15 cellular contexts compared by ENCODE assay signal in the genomic region with DNA sequence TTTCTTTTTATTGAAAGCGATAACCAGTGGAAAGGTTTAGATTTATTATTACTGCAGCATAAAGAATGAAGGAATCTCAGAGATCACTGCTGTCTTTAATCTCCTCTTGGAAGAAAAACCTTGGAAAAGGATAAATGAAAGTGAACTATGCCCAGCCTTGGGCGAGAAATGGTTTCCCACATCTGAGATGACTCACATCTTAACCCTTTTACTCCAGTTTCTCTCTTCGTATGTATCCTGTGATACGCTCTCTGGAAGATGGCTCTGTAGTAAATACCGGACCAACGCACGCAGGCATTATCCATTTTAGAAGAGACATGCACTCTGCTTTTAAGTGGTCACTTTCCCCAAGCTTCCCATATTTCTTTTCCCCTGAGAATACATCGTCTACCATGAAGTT.
"Had no signal": no experiment of that assay in that cellular context is flagged by ENCODE, and none has a peak within 500 bp of the region (broad histone marks: within the 10 kb centered on the region; RNA-seq: fewer than 3 reads in every experiment).

No MANE protein-coding gene starts in this region.

- H3K4me1 Mint-ChIP-seq: activated CD4-positive, alpha-beta memory T cell treated with anti-CD3 and anti-CD28 coated beads, Interleukin-2, amount 10 ng/mL, durations not matched to agents 7 days and 5 days; activated naive CD8-positive, alpha-beta T cell treated with anti-CD3 and anti-CD28 coated beads, Interleukin-2, amount 10 ng/mL, durations not matched to agents 7 days and 5 days; naive thymus-derived CD8-positive, alpha-beta T cell had no signal

- H3K27me3 Mint-ChIP-seq: activated CD4-positive, alpha-beta memory T cell treated with anti-CD3 and anti-CD28 coated beads, Interleukin-2, amount 10 ng/mL, durations not matched to agents 7 days and 5 days; activated naive CD8-positive, alpha-beta T cell treated with anti-CD3 and anti-CD28 coated beads, Interleukin-2, amount 10 ng/mL, durations not matched to agents 7 days and 5 days; naive thymus-derived CD8-positive, alpha-beta T cell had no signal

- H3K36me3 Mint-ChIP-seq: activated naive CD8-positive, alpha-beta T cell treated with anti-CD3 and anti-CD28 coated beads, Interleukin-2, amount 10 ng/mL, durations not matched to agents 7 days and 5 days had no signal

- H3K4me3 ChIP-seq: gastroesophageal sphincter, lower lobe of right lung, psoas muscle, sigmoid colon had no signal

- H3K27me3 ChIP-seq: gastroesophageal sphincter, sigmoid colon had no signal

- H3K36me3 ChIP-seq: lower lobe of right lung, sigmoid colon had no signal

- H3K27ac Mint-ChIP-seq: activated CD4-positive, alpha-beta memory T cell treated with anti-CD3 and anti-CD28 coated beads, Interleukin-2, amount 10 ng/mL, durations not matched to agents 7 days and 5 days; activated naive CD8-positive, alpha-beta T cell treated with anti-CD3 and anti-CD28 coated beads, Interleukin-2, amount 10 ng/mL, durations not matched to agents 7 days and 5 days; naive thymus-derived CD8-positive, alpha-beta T cell had no signal

- DNase-seq: activated CD4-positive, alpha-beta memory T cell treated with anti-CD3 and anti-CD28 coated beads, Interleukin-2, amount 10 ng/mL, durations not matched to agents 7 days and 5 days; activated gamma-delta T cell treated with Interleukin-2 at 50 U/mL for 16 hours; activated naive CD8-positive, alpha-beta T cell treated with anti-CD3 and anti-CD28 coated beads, Interleukin-2, amount 10 ng/mL, durations not matched to agents 7 days and 5 days; activated T-cell treated with anti-CD3 and anti-CD28 coated beads, Interleukin-2, amount 50 U/mL, for 48 hours; aorta; hypothalamus; lower lobe of right lung; naive thymus-derived CD8-positive, alpha-beta T cell; psoas muscle; sigmoid colon; stimulated activated CD4-positive, alpha-beta T cell treated with anti-CD3 and anti-CD28 coated beads, Interleukin-2, amount 100 ng/mL, for 48 hours; stimulated activated naive CD8-positive, alpha-beta T cell treated with anti-CD3 and anti-CD28 coated beads, Interleukin-15, Interleukin-2, amounts not matched to agents 100 U/mL and 50 U/mL, for 24 hours; T-helper 1 cell had no signal

- H3K27ac ChIP-seq: gastroesophageal sphincter, lower lobe of right lung, psoas muscle, sigmoid colon, VCaP had no signal

- ATAC-seq: gastroesophageal sphincter; lower lobe of right lung; naive thymus-derived CD8-positive, alpha-beta T cell; psoas muscle; stimulated activated naive CD8-positive, alpha-beta T cell treated with anti-CD3 and anti-CD28 coated beads, Interleukin-15, Interleukin-2, amounts not matched to agents 100 U/mL and 50 U/mL, for 24 hours had no signal

- H3K4me3 Mint-ChIP-seq: activated CD4-positive, alpha-beta memory T cell treated with anti-CD3 and anti-CD28 coated beads, Interleukin-2, amount 10 ng/mL, durations not matched to agents 7 days and 5 days; activated naive CD8-positive, alpha-beta T cell treated with anti-CD3 and anti-CD28 coated beads, Interleukin-2, amount 10 ng/mL, durations not matched to agents 7 days and 5 days; naive thymus-derived CD8-positive, alpha-beta T cell had no signal

- H3K4me1 ChIP-seq: gastroesophageal sphincter, lower lobe of right lung, psoas muscle, sigmoid colon had no signal
